ENCODE assay signal across 2 cellular contexts in the genomic region with DNA sequence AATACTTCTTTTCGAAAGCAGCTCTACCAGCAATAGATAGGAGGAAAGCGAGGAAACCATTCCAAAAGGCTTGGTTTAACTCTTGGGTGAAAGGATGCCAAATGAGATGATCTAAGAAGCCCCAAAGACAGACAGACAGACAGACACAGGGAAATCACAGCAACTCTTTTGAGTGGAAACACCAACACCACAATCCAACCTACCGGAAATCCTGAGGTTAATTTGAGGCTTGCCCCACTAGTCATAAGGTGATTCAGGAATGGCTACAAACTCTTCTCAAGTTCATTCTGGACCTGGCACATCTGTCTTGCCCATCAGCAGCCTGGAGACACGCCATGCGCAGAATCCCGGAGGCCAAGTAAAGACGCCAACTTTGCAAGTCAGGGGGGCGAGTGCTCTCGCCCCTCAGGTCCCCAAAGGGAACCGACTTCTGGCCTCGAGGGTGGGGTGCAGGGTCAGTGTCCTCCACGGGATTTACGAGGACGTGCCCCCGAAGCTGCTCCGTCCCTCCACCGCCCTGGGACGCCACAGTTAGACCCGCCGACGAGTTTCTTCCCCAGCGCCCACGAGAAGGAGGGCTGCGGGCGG.
TF ChIP-seq lines count a peak whose summit lies in the region.

No MANE protein-coding gene starts in this region.

TF ChIP-seq in HEK293T, 16 proteins besides CTCF, POLR2A, EP300 and RAD21 (continued from another document):
- no peak for TF ChIP-seq FOXA1 (IDR thresholded peaks at IDR 0.05)
- no peak for TF ChIP-seq SP1 (IDR thresholded peaks at IDR 0.05)
- TF ChIP-seq, protein P1, sequence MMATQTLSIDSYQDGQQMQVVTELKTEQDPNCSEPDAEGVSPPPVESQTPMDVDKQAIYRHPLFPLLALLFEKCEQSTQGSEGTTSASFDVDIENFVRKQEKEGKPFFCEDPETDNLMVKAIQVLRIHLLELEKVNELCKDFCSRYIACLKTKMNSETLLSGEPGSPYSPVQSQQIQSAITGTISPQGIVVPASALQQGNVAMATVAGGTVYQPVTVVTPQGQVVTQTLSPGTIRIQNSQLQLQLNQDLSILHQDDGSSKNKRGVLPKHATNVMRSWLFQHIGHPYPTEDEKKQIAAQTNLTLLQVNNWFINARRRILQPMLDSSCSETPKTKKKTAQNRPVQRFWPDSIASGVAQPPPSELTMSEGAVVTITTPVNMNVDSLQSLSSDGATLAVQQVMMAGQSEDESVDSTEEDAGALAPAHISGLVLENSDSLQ (IDR thresholded peaks at IDR 0.05): no peak
- no peak for TF ChIP-seq L3MBTL2 (conservative IDR thresholded peaks at IDR 0.05)
- TF ChIP-seq ELF4 (IDR thresholded peaks at IDR 0.05): no peak
- no peak for TF ChIP-seq SUZ12 (IDR thresholded peaks at IDR 0.05)
- TF ChIP-seq BHLHE40 (IDR thresholded peaks at IDR 0.05; ENCODE audit: borderline replicate concordance): no peak
- TF ChIP-seq FOXM1 (IDR thresholded peaks at IDR 0.05; ENCODE audit: borderline replicate concordance): no peak
- no peak for TF ChIP-seq LEF1 (IDR thresholded peaks at IDR 0.05; ENCODE audit: borderline replicate concordance)
- TF ChIP-seq FOXK2 (IDR thresholded peaks at IDR 0.05): no peak
- TF ChIP-seq HDGF (IDR thresholded peaks at IDR 0.05; ENCODE audit: borderline replicate concordance): no peak

TF ChIP-seq in GM12878, 131 proteins besides CTCF, POLR2A, EP300 and RAD21 (continues in another document):
- TF ChIP-seq, protein P2, sequence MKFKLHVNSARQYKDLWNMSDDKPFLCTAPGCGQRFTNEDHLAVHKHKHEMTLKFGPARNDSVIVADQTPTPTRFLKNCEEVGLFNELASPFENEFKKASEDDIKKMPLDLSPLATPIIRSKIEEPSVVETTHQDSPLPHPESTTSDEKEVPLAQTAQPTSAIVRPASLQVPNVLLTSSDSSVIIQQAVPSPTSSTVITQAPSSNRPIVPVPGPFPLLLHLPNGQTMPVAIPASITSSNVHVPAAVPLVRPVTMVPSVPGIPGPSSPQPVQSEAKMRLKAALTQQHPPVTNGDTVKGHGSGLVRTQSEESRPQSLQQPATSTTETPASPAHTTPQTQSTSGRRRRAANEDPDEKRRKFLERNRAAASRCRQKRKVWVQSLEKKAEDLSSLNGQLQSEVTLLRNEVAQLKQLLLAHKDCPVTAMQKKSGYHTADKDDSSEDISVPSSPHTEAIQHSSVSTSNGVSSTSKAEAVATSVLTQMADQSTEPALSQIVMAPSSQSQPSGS (IDR thresholded peaks at IDR 0.05; ENCODE audit: low read length): peak; percentile 38; the same call in 1 of the 2 replicates
- TF ChIP-seq, protein P3, sequence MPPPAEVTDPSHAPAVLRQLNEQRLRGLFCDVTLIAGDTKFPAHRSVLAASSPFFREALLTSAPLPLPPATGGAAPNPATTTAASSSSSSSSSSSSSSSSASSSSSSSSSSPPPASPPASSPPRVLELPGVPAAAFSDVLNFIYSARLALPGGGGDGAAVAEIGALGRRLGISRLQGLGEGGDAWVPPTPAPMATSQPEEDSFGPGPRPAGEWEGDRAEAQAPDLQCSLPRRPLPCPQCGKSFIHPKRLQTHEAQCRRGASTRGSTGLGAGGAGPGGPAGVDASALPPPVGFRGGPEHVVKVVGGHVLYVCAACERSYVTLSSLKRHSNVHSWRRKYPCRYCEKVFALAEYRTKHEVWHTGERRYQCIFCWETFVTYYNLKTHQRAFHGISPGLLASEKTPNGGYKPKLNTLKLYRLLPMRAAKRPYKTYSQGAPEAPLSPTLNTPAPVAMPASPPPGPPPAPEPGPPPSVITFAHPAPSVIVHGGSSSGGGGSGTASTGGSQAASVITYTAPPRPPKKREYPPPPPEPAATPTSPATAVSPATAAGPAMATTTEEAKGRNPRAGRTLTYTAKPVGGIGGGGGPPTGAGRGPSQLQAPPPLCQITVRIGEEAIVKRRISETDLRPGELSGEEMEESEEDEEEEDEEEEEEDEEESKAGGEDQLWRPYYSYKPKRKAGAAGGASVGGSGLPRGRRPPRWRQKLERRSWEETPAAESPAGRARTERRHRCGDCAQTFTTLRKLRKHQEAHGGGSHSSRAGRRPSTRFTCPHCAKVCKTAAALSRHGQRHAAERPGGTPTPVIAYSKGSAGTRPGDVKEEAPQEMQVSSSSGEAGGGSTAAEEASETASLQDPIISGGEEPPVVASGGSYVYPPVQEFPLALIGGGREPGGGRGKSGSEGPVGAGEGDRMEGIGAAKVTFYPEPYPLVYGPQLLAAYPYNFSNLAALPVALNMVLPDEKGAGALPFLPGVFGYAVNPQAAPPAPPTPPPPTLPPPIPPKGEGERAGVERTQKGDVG (CRISPR knock-in tag; IDR thresholded peaks at IDR 0.05): no peak
- TF ChIP-seq, protein P4, sequence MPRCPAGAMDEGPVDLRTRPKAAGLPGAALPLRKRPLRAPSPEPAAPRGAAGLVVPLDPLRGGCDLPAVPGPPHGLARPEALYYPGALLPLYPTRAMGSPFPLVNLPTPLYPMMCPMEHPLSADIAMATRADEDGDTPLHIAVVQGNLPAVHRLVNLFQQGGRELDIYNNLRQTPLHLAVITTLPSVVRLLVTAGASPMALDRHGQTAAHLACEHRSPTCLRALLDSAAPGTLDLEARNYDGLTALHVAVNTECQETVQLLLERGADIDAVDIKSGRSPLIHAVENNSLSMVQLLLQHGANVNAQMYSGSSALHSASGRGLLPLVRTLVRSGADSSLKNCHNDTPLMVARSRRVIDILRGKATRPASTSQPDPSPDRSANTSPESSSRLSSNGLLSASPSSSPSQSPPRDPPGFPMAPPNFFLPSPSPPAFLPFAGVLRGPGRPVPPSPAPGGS (IDR thresholded peaks at IDR 0.05; ENCODE audit: borderline replicate concordance, insufficient read depth, low read depth, low read length, poor library complexity, severe bottlenecking): peak; percentile 49
- TF ChIP-seq EZH2 (IDR thresholded peaks at IDR 0.05; ENCODE audit: borderline replicate concordance, control insufficient read depth, low read depth, low read length) (no peak), CBFB (IDR thresholded peaks at IDR 0.05; ENCODE audit: low read depth) (peak; percentile 58; the same call in 1 of the 2 replicates), CREB1 (IDR thresholded peaks at IDR 0.05; ENCODE audit: low read depth) (no peak), NFIC (IDR thresholded peaks at IDR 0.05; ENCODE audit: low read depth, low read length) (peak; percentile 69), KLF5 (IDR thresholded peaks at IDR 0.05; ENCODE audit: partially characterized antibody) (no peak), ATF7 (IDR thresholded peaks at IDR 0.05; ENCODE audit: low read depth) (no peak), ZNF384 (IDR thresholded peaks at IDR 0.05; ENCODE audit: borderline replicate concordance, low read depth, low read length) (no peak), MEF2B (IDR thresholded peaks at IDR 0.05; ENCODE audit: partially characterized antibody, poor library complexity, severe bottlenecking) (no peak), SMAD5 (IDR thresholded peaks at IDR 0.05; ENCODE audit: low read depth) (no peak), NR2F1 (conservative IDR thresholded peaks at IDR 0.05) (peak; percentile 51; the same call in 1 of the 2 replicates), CREM (IDR thresholded peaks at IDR 0.05; ENCODE audit: low read depth) (no peak), HCFC1 (IDR thresholded peaks at IDR 0.05; ENCODE audit: low read length) (no peak), ZZZ3 (IDR thresholded peaks at IDR 0.05; ENCODE audit: control insufficient read depth, insufficient read length, low read depth) (no peak), YBX1 (IDR thresholded peaks at IDR 0.05) (no peak), JUND (IDR thresholded peaks at IDR 0.05; ENCODE audit: low read depth, low read length) (no peak), MYB (IDR thresholded peaks at IDR 0.05; ENCODE audit: borderline replicate concordance, low read depth, low read length) (no peak), ZNF24 (IDR thresholded peaks at IDR 0.05) (no peak), TARDBP (IDR thresholded peaks at IDR 0.05; ENCODE audit: borderline replicate concordance) (no peak), PAX8 (IDR thresholded peaks at IDR 0.05) (no peak), ESRRA (IDR thresholded peaks at IDR 0.05; ENCODE audit: low read length) (no peak), IRF4 (IDR thresholded peaks at IDR 0.05; ENCODE audit: low read depth, low read length) (peak; percentile 80; the same call in 1 of the 2 replicates)
- TF ChIP-seq, protein P5, sequence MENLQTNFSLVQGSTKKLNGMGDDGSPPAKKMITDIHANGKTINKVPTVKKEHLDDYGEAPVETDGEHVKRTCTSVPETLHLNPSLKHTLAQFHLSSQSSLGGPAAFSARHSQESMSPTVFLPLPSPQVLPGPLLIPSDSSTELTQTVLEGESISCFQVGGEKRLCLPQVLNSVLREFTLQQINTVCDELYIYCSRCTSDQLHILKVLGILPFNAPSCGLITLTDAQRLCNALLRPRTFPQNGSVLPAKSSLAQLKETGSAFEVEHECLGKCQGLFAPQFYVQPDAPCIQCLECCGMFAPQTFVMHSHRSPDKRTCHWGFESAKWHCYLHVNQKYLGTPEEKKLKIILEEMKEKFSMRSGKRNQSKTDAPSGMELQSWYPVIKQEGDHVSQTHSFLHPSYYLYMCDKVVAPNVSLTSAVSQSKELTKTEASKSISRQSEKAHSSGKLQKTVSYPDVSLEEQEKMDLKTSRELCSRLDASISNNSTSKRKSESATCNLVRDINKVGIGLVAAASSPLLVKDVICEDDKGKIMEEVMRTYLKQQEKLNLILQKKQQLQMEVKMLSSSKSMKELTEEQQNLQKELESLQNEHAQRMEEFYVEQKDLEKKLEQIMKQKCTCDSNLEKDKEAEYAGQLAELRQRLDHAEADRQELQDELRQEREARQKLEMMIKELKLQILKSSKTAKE (IDR thresholded peaks at IDR 0.05; ENCODE audit: low read depth, poor library complexity, severe bottlenecking): peak; percentile 48
- TF ChIP-seq, protein P1 (IDR thresholded peaks at IDR 0.05): 0 out of 2 replicates have a peak, but pooled peaks have one; percentile 7
- TF ChIP-seq, protein P6, sequence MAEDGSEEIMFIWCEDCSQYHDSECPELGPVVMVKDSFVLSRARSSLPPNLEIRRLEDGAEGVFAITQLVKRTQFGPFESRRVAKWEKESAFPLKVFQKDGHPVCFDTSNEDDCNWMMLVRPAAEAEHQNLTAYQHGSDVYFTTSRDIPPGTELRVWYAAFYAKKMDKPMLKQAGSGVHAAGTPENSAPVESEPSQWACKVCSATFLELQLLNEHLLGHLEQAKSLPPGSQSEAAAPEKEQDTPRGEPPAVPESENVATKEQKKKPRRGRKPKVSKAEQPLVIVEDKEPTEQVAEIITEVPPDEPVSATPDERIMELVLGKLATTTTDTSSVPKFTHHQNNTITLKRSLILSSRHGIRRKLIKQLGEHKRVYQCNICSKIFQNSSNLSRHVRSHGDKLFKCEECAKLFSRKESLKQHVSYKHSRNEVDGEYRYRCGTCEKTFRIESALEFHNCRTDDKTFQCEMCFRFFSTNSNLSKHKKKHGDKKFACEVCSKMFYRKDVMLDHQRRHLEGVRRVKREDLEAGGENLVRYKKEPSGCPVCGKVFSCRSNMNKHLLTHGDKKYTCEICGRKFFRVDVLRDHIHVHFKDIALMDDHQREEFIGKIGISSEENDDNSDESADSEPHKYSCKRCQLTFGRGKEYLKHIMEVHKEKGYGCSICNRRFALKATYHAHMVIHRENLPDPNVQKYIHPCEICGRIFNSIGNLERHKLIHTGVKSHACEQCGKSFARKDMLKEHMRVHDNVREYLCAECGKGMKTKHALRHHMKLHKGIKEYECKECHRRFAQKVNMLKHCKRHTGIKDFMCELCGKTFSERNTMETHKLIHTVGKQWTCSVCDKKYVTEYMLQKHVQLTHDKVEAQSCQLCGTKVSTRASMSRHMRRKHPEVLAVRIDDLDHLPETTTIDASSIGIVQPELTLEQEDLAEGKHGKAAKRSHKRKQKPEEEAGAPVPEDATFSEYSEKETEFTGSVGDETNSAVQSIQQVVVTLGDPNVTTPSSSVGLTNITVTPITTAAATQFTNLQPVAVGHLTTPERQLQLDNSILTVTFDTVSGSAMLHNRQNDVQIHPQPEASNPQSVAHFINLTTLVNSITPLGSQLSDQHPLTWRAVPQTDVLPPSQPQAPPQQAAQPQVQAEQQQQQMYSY (CRISPR knock-in tag; IDR thresholded peaks at IDR 0.05): no peak
- TF ChIP-seq, protein P7, sequence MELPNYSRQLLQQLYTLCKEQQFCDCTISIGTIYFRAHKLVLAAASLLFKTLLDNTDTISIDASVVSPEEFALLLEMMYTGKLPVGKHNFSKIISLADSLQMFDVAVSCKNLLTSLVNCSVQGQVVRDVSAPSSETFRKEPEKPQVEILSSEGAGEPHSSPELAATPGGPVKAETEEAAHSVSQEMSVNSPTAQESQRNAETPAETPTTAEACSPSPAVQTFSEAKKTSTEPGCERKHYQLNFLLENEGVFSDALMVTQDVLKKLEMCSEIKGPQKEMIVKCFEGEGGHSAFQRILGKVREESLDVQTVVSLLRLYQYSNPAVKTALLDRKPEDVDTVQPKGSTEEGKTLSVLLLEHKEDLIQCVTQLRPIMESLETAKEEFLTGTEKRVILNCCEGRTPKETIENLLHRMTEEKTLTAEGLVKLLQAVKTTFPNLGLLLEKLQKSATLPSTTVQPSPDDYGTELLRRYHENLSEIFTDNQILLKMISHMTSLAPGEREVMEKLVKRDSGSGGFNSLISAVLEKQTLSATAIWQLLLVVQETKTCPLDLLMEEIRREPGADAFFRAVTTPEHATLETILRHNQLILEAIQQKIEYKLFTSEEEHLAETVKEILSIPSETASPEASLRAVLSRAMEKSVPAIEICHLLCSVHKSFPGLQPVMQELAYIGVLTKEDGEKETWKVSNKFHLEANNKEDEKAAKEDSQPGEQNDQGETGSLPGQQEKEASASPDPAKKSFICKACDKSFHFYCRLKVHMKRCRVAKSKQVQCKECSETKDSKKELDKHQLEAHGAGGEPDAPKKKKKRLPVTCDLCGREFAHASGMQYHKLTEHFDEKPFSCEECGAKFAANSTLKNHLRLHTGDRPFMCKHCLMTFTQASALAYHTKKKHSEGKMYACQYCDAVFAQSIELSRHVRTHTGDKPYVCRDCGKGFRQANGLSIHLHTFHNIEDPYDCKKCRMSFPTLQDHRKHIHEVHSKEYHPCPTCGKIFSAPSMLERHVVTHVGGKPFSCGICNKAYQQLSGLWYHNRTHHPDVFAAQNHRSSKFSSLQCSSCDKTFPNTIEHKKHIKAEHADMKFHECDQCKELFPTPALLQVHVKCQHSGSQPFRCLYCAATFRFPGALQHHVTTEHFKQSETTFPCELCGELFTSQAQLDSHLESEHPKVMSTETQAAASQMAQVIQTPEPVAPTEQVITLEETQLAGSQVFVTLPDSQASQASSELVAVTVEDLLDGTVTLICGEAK (IDR thresholded peaks at IDR 0.05; ENCODE audit: borderline replicate concordance): no peak
